21 cellular contexts compared by ENCODE assay signal in the genomic region with DNA sequence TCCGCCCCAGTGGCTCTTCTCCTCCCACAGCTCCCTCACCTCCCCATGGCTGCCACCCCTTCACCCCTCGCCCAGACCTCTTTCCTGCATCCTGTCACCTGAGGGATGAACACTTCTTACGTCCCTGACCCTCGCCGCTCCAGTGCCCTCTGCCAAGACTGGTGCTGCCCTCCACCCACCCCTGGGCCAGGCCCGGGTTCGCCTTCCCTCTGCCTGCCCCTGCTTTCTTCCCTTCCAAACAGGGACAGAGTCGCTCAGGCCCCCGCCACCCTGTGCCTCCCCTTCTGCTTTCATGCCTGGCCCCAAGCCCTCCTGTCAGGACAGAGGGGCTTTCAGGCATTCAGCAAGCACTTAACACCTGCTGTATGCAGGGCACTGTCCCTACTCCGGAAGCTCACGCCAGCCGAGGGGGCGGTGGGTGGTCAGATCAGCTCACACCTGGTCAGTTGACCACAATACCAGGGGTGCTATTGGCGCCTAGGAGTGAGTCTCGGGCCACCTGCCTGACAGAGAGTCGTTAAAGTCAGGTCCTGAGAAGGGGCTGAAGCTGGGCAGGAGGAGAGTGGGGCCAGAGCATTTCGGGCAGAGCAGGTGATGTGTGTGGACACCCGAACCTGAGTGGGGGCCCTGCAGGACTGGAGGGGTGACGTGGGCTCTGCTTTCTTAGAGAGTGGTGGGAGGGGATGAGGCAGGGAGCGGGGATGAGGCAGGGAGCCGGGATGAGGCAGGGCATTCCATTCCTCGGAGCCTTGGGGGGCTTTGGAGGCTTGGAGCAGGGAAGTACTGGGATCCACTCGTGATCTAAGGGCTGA. TPM values are rescaled to one million over a fixed set of nuclear protein-coding genes. Genes with fewer than 3 reads are reported as not detected.
DNase-seq lines count a peak whose midpoint lies in the region; ATAC-seq, FAIRE-seq and TF ChIP-seq lines count a peak whose summit lies in the region.
"Had no signal": no experiment of that assay in that cellular context is flagged by ENCODE, and none has a peak within 500 bp of the region (broad histone marks: within the 10 kb centered on the region; RNA-seq: fewer than 3 reads in every experiment).

No MANE protein-coding gene starts in this region.

- 0 out of 2 replicates have a peak overlapping the region, but pooled peaks have one; percentile 31 for H2AK5ac ChIP-seq in IMR-90 (ENCODE audit: low read depth, low read length)

- intact Hi-C loops in Right ventricle myocardium superior (cut with DNase I) (no loop called here), IMR-90 (cut with micrococcal nuclease) (no loop called here), kidney (cut with DNase I) (no loop called here), posterior vena cava (cut with DNase I) (no loop called here)

- H3K27me3 ChIP-seq in right atrium auricular region (no peaks in the 10 kb centered on the region), IMR-90 (ENCODE audit: control insufficient read depth, insufficient read depth, low read length) (no peaks in the 10 kb centered on the region), hepatocyte (no peaks in the 10 kb centered on the region)

- H3K9ac ChIP-seq in IMR-90 (ENCODE audit: low read depth, low read length): no peak overlapping the region
- no peak overlapping the region for H3K9ac ChIP-seq in kidney (ENCODE audit: low read length in 2 of 2)

- no peak overlapping the region for H2BK15ac ChIP-seq in IMR-90 (ENCODE audit: low read depth, low read length)

- in situ Hi-C loops in IMR-90 (cut with MboI; ENCODE audit: low sequenced_read_pairs): no loop called here

- no peak for ATAC-seq in Right ventricle myocardium superior (ENCODE audit: poor library complexity)
- no peak for ATAC-seq in IMR-90 (ENCODE audit: low read depth)
- ATAC-seq in HG02884 (IDR thresholded peaks at IDR 0.05; ENCODE audit: unreplicated experiment): no peak
- ATAC-seq: Right ventricle myocardium inferior had no signal

- no peaks in the 10 kb centered on the region for H3K36me3 ChIP-seq in right atrium auricular region
- H3K36me3 ChIP-seq in IMR-90 (ENCODE audit: control insufficient read depth, insufficient read depth, low read length): no peaks in the 10 kb centered on the region
- H3K36me3 ChIP-seq in kidney (ENCODE audit: control insufficient read depth in 1 of 2, insufficient read depth in 2 of 2, low read length in 2 of 2): no peaks in the 10 kb centered on the region
- no peaks in the 10 kb centered on the region for H3K36me3 ChIP-seq in hepatocyte (replicated peaks; ENCODE audit: insufficient read depth, low read depth)
- H3K36me3 ChIP-seq: HAP-1 had no signal

- H3K4ac ChIP-seq in IMR-90 (ENCODE audit: low read depth, low read length): no peak overlapping the region

- 70% methylated on average over 12 of the region's 23 CpGs; no CpG with 5 or more reads in 1 of the 2 experiments for WGBS in IMR-90 (ENCODE audit: extremely low coverage in 2 of 2, insufficient read length in 1 of 2), 2 experiments
- 92% methylated on average over 20 of the region's 23 CpGs for WGBS in hepatocyte (ENCODE audit: low lambda C conversion rate, missing lambda C conversion rate)

- H3K79me1 ChIP-seq in IMR-90 (ENCODE audit: low read depth in 1 of 2, low read length in 2 of 2): no peaks in the 10 kb centered on the region

- no peak for TF ChIP-seq RAD21 in IMR-90 (IDR thresholded peaks at IDR 0.05; ENCODE audit: low read length)

- H3K4me2 ChIP-seq in IMR-90 (ENCODE audit: low read depth, low read length) (no peak overlapping the region), hepatocyte (no peak overlapping the region)
- H3K4me2 ChIP-seq: A549 had no signal

- no peak overlapping the region for H3K18ac ChIP-seq in IMR-90 (ENCODE audit: low read depth, low read length)

- no peak overlapping the region for H3K23ac ChIP-seq in IMR-90 (ENCODE audit: low read depth, low read length)

- no peak overlapping the region for H3K56ac ChIP-seq in IMR-90 (ENCODE audit: extremely low read depth, insufficient read depth, low read length)

- H2BK120ac ChIP-seq in IMR-90 (ENCODE audit: low read depth, low read length): no peak overlapping the region

- BruUV-seq in IMR-90 (replicated peaks; lab: Mats Ljungman, UMichigan): no TSS peak

- H4K20me1 ChIP-seq in IMR-90 (ENCODE audit: insufficient read depth, low read length): no peaks in the 10 kb centered on the region
- no peaks in the 10 kb centered on the region for H4K20me1 ChIP-seq in hepatocyte (ENCODE audit: insufficient read depth, poor library complexity, severe bottlenecking)

- no peak overlapping the region for H4K91ac ChIP-seq in IMR-90 (ENCODE audit: insufficient read depth, low read depth, low read length)

- FAIRE-seq in kidney (lab: Jason Lieb, UNC): no peak
- FAIRE-seq: A549, HTR-8/SVneo, RCC 7860 had no signal

- no peak overlapping the region for H4K8ac ChIP-seq in IMR-90 (ENCODE audit: low read depth in 2 of 2, low read length in 2 of 2)

- H2AK9ac ChIP-seq in IMR-90 (replicated peaks; ENCODE audit: low read depth, low read length, poor library complexity): no peak overlapping the region

- TF ChIP-seq CTCF in right atrium auricular region (IDR thresholded peaks at IDR 0.05): no peak
- TF ChIP-seq CTCF in IMR-90 (conservative IDR thresholded peaks at IDR 0.05; ENCODE audit: low read depth, low read length): no peak
- no peak for TF ChIP-seq CTCF in kidney (IDR thresholded peaks at IDR 0.05; ENCODE audit: borderline replicate concordance, extremely low read depth, insufficient read depth)
- no peak for TF ChIP-seq CTCF in hepatocyte (IDR thresholded peaks at IDR 0.05; ENCODE audit: poor library complexity)

- dilution Hi-C loops in IMR-90 (cut with HindIII; ENCODE audit: low sequenced_read_pairs, unreplicated experiment): no loop called here

- no peak overlapping the region for H3K27ac ChIP-seq in right atrium auricular region
- no peak overlapping the region for H3K27ac ChIP-seq in IMR-90 (ENCODE audit: insufficient read depth, low read length)
- H3K27ac ChIP-seq in kidney (ENCODE audit: low read depth in 2 of 2, low read length in 2 of 2): peak overlapping the region; percentile 33 to 55
- no peak overlapping the region for H3K27ac ChIP-seq in hepatocyte

- H3K9me3 ChIP-seq in right atrium auricular region (no peaks in the 10 kb centered on the region), IMR-90 (ENCODE audit: control insufficient read depth, insufficient read depth, low read length) (no peaks in the 10 kb centered on the region), kidney (ENCODE audit: control insufficient read depth in 1 of 2, low read length in 2 of 2) (no peaks in the 10 kb centered on the region), hepatocyte (ENCODE audit: low read depth) (no peaks in the 10 kb centered on the region)
- H3K9me3 ChIP-seq: A549, HAP-1 had no signal

- CTCF ChIA-PET in IMR-90 (lab: Yijun Ruan, JAX): interaction anchor here (0.6 kb wide), 1 partner anchor 140 kb away, joined by 3 read pairs; no protein-coding TSS in a partner anchor

- DNase-seq in Right ventricle myocardium superior (peak; percentile 26), right atrium auricular region (ENCODE audit: low spot score) (no peak), IMR-90 (no peak), kidney (peak; percentile 56), posterior vena cava (ENCODE audit: low spot score) (peak; percentile 73), NCI-H774 (lab: John Stamatoyannopoulos, UW) (no peak), hepatocyte (ENCODE audit: low spot score) (no peak)
- DNase-seq: CD4-positive, alpha-beta memory T cell; DMS153; GDM1; NCI-H1092 treated with DMSO at 0.1 percent for 48 hours; NCI-H146; NCI-H2081 treated with DMSO at 0.1 percent for 48 hours; NCI-H446 treated with DMSO at 0.1 percent for 48 hours; NK-92 treated with Interleukin-12 subunit alpha and Interleukin-12 subunit beta, amount 100 ng/mL, for 24 hours had no signal

- H3K14ac ChIP-seq in IMR-90 (replicated peaks; ENCODE audit: low read depth, low read length): no peak overlapping the region

- H3K4me1 ChIP-seq in right atrium auricular region (peaks cover 0 to 14% of the 10 kb centered on the region in 2 donors), IMR-90 (ENCODE audit: control insufficient read depth, insufficient read depth, low read length) (peaks cover 4% of the 10 kb centered on the region; the same call in 1 of the 2 replicates), kidney (ENCODE audit: control insufficient read depth in 1 of 2, insufficient read depth in 1 of 2, low read depth in 1 of 2, low read length in 2 of 2) (peaks cover 0 to 16% of the 10 kb centered on the region in 2 donors), hepatocyte (ENCODE audit: insufficient read depth) (no peaks in the 10 kb centered on the region)
- H3K4me1 ChIP-seq: HAP-1 had no signal

- no peak overlapping the region for H2BK20ac ChIP-seq in IMR-90 (ENCODE audit: low read depth, low read length)

- H3K9me1 ChIP-seq in IMR-90 (ENCODE audit: insufficient read depth, low read length): no peaks in the 10 kb centered on the region

- H4K5ac ChIP-seq in IMR-90 (ENCODE audit: low read depth, low read length): no peak overlapping the region

- H3K9me2 ChIP-seq in hepatocyte (replicated peaks; ENCODE audit: insufficient read depth): no peaks in the 10 kb centered on the region

- H2BK5ac ChIP-seq in IMR-90 (ENCODE audit: low read depth, low read length, poor library complexity, severe bottlenecking): no peak overlapping the region

- no peak overlapping the region for H2AFZ ChIP-seq in IMR-90 (replicated peaks; ENCODE audit: low read length, poor library complexity)
- no peak overlapping the region for H2AFZ ChIP-seq in hepatocyte

- H3K4me3 ChIP-seq in right atrium auricular region (no peak overlapping the region), IMR-90 (ENCODE audit: insufficient read depth, low read depth, low read length) (no peak overlapping the region), kidney (ENCODE audit: low read length in 2 of 2) (no peak overlapping the region), hepatocyte (no peak overlapping the region)
- H3K4me3 ChIP-seq: A549, HAP-1 had no signal

- POLR2A ChIA-PET in IMR-90 (lab: Charles Lee; ENCODE audit: unreplicated experiment): no interaction called here

- no peak for TF ChIP-seq POLR2A in IMR-90 (IDR thresholded peaks at IDR 0.05; ENCODE audit: low read depth, low read length)

- no peaks in the 10 kb centered on the region for H3K79me2 ChIP-seq in hepatocyte

TF ChIP-seq in IMR-90, 13 proteins besides CTCF, POLR2A, EP300 and RAD21:
- TF ChIP-seq MAZ (IDR thresholded peaks at IDR 0.05; ENCODE audit: borderline replicate concordance, low read depth, low read length): no peak
- no peak for TF ChIP-seq MXI1 (IDR thresholded peaks at IDR 0.05; ENCODE audit: borderline replicate concordance, low read depth, low read length)
- no peak for TF ChIP-seq RCOR1 (IDR thresholded peaks at IDR 0.05; ENCODE audit: insufficient replicate concordance, low read length)
TF ChIP-seq in IMR-90: peak in this region for 0.

RNA-seq across cellular contexts. Expression of gene HPCAL1, which starts 26.0 kb away (rescaled TPM):
- total RNA-seq in Right ventricle myocardium superior (34.3 TPM), right atrium auricular region (10 to 100 TPM; 28.7 to 35.5 TPM), IMR-90 (2012; rRNA removed) (8.2 and 9.4 TPM in 2 replicates), kidney (47.3 TPM), posterior vena cava (10 to 100 TPM; 21.6 to 26.0 TPM), hepatocyte (13.8 and 22.5 TPM in 2 replicates)
- polyA plus RNA-seq in IMR-90 (2012; rRNA removed) (31.0 and 33.7 TPM in 2 replicates), kidney (ENCODE audit: insufficient read depth, low read depth, low replicate concordance) (121 TPM), hepatocyte (37.4 and 39.1 TPM in 2 replicates)
- polyA plus RNA-seq in IMR-90 (2012; cell fraction: cytosol; rRNA removed): 25.5 and 52.7 TPM in 2 replicates
- 18.3 and 34.8 TPM in 2 replicates for polyA plus RNA-seq in IMR-90 (2012; cell fraction: nucleus; rRNA removed; ENCODE audit: low replicate concordance)

Comparison
In these comparisons a context has a peak if more than half of its experiments do, and no peak if none do; other contexts are left out.
1. DNase-seq: peak in Right ventricle myocardium superior (single experiment), kidney (single experiment) and posterior vena cava (single experiment); none in right atrium auricular region (single experiment), IMR-90 (single experiment), NCI-H774 (single experiment) and hepatocyte (single experiment).
2. H3K27ac ChIP-seq: peak in kidney (2 of 2); none in right atrium auricular region (0 of 2), IMR-90 (single experiment) and hepatocyte (single experiment).